ENCODE assay signal across 21 cellular contexts in the genomic region with DNA sequence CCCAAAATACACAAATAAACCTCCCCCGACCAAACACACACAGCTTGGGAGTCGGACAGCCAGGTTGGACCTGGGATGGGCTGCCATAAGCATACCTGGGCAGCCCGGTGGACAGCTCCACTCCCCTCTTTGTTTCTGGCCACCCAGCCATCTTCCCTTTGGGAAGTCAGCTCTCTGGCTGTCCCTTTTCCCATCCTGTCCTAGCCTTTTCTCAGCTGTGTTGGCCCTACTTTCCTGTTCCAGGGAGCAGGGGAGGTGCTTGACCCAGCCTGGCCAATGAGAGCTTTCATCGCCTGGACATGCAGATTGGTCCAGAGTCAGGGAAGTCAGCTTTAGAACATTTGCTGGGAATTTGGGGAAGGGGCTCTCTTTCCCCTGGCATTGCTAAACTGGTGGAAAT.
"Had no signal": no experiment of that assay in that cellular context is flagged by ENCODE, and none has a peak within 500 bp of the region (broad histone marks: within the 10 kb centered on the region; RNA-seq: fewer than 3 reads in every experiment).

No MANE protein-coding gene starts in this region.

- H3K27me3 ChIP-seq: ovary, right lobe of liver, testis, upper lobe of left lung had no signal

- H3K4me1 Mint-ChIP-seq: activated B cell treated with CpG ODN at 0.5 μM for 24 hours; activated naive CD8-positive, alpha-beta T cell treated with anti-CD3 and anti-CD28 coated beads for 36 hours had no signal

- H3K36me3 ChIP-seq: esophagus muscularis mucosa, gastroesophageal sphincter, heart right ventricle, ovary, right lobe of liver, upper lobe of left lung had no signal

- H3K4me3 ChIP-seq: esophagus muscularis mucosa, gastroesophageal sphincter, heart right ventricle, lung, ovary, right lobe of liver, SK-N-MC, testis, upper lobe of left lung had no signal

- ATAC-seq: gastroesophageal sphincter, heart right ventricle, left colon, right lobe of liver had no signal

- H3K9me3 Mint-ChIP-seq: activated B cell treated with CpG ODN at 0.5 μM for 24 hours; activated CD4-positive, alpha-beta memory T cell treated with anti-CD3 and anti-CD28 coated beads for 36 hours; activated naive CD8-positive, alpha-beta T cell treated with anti-CD3 and anti-CD28 coated beads for 36 hours; nephron had no signal

- H3K4me3 Mint-ChIP-seq: activated B cell treated with CpG ODN at 0.5 μM for 24 hours; activated CD4-positive, alpha-beta memory T cell treated with anti-CD3 and anti-CD28 coated beads for 36 hours; activated naive CD8-positive, alpha-beta T cell treated with anti-CD3 and anti-CD28 coated beads for 36 hours; nephron had no signal

- H3K27ac Mint-ChIP-seq: activated B cell treated with CpG ODN at 0.5 μM for 24 hours; activated CD4-positive, alpha-beta memory T cell treated with anti-CD3 and anti-CD28 coated beads for 36 hours; activated naive CD8-positive, alpha-beta T cell treated with anti-CD3 and anti-CD28 coated beads for 36 hours had no signal

- H3K9me3 ChIP-seq: esophagus muscularis mucosa, gastroesophageal sphincter, heart right ventricle, ovary, right lobe of liver, testis, upper lobe of left lung had no signal

- DNase-seq: activated B cell treated with CpG ODN at 0.5 μM for 24 hours; activated CD4-positive, alpha-beta memory T cell treated with anti-CD3 and anti-CD28 coated beads for 36 hours; activated CD4-positive, alpha-beta T cell treated with anti-CD3 and anti-CD28 coated beads for 4 hours; activated naive CD4-positive, alpha-beta T cell; activated naive CD8-positive, alpha-beta T cell treated with anti-CD3 and anti-CD28 coated beads for 36 hours; activated T-cell treated with anti-CD3 and anti-CD28 coated beads for 4 hours; amniotic stem cell; effector CD4-positive, alpha-beta T cell; heart right ventricle; left colon; midbrain; ovary; right lobe of liver; stimulated activated CD4-positive, alpha-beta T cell treated with anti-CD3 and anti-CD28 coated beads, Interleukin-4, amount 100 ng/mL, for 1 hour; testis; upper lobe of left lung had no signal

- H3K36me3 Mint-ChIP-seq: activated CD4-positive, alpha-beta memory T cell treated with anti-CD3 and anti-CD28 coated beads for 36 hours; activated naive CD8-positive, alpha-beta T cell treated with anti-CD3 and anti-CD28 coated beads for 36 hours had no signal

- H3K4me1 ChIP-seq: esophagus muscularis mucosa, gastroesophageal sphincter, heart right ventricle, right lobe of liver, testis, upper lobe of left lung had no signal

- H3K27ac ChIP-seq: esophagus muscularis mucosa, gastroesophageal sphincter, heart right ventricle, ovary, right lobe of liver, SK-N-MC, testis, upper lobe of left lung had no signal
